In the genomic region with DNA sequence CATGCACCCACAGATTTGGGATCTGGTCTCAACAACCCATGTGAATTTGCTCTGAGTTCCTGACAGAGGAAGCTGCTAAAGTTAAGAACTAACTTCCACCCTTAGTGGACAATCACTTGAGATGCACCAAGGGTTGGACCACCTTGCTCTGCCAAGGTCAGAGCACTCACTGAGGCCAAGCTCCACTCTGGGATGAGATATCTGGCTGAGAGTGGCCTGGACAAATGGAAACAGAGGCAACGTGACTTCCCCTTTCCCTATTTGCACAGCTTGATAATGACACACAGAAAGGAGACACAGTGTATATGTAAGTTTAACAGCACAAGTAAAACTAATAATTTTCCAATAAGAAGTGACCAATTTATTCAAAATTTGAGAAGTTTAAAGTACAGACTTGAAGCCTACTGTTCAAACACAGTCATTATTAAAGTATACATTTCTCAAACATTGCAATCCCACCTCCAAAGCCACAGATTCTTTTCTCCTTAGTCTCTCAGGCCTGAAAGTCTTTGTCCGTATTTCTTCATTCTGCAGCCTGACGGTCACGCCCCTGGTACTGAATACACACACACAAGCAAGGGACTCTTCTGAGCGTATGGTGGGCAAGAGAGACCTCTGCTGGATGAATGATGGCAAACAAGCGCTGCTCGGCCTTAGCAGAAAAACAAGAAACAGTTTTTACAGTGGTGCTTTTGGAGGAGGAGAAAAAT, we compare ENCODE assay signal across 8 cellular contexts. TPM values are rescaled to one million over a fixed set of nuclear protein-coding genes. Genes with fewer than 3 reads are reported as not detected.
DNase-seq lines count a peak whose midpoint lies in the region; ATAC-seq and TF ChIP-seq lines count a peak whose summit lies in the region.

No MANE protein-coding gene starts in this region.

- no peaks in the 10 kb centered on the region for H3K36me3 ChIP-seq in KMS-11 (ENCODE audit: insufficient read depth)
- no peaks in the 10 kb centered on the region for H3K36me3 ChIP-seq in esophagus squamous epithelium

- no peaks in the 10 kb centered on the region for H3K9me3 Mint-ChIP-seq in nephron progenitor cell

- no peak overlapping the region for H3K4me3 ChIP-seq in KMS-11 (IDR thresholded peaks at IDR 0.05; ENCODE audit: insufficient read depth, low read depth, low read length)
- no peak overlapping the region for H3K4me3 ChIP-seq in esophagus squamous epithelium

- H3K4me1 ChIP-seq in KMS-11 (ENCODE audit: low read depth, poor library complexity, severe bottlenecking) (no peaks in the 10 kb centered on the region), esophagus squamous epithelium (peaks cover 0 to 5% (median 0%) of the 10 kb centered on the region in 3 donors)

- TF ChIP-seq CTCF in KMS-11 (conservative IDR thresholded peaks at IDR 0.05; ENCODE audit: low read depth, low read length): peak; percentile 69
- TF ChIP-seq CTCF in esophagus squamous epithelium (IDR thresholded peaks at IDR 0.05): peak; percentile 44 to 83 (median 75)
- peak; percentile 86 for TF ChIP-seq CTCF in nephron progenitor cell (IDR thresholded peaks at IDR 0.05)

- H3K4me3 Mint-ChIP-seq in nephron progenitor cell: no peak overlapping the region

- H3K4me1 Mint-ChIP-seq in nephron progenitor cell: peaks cover 48% of the 10 kb centered on the region

- TF ChIP-seq POLR2A in esophagus squamous epithelium (IDR thresholded peaks at IDR 0.05): no peak

- H3K27me3 ChIP-seq in KMS-11 (ENCODE audit: insufficient read depth, low read depth) (no peaks in the 10 kb centered on the region), esophagus squamous epithelium (peaks cover 0 to 3% (median 0%) of the 10 kb centered on the region in 4 donors)

- intact Hi-C loops in esophagus squamous epithelium (cut with DNase I): loop anchor here (5.0 kb wide), 1 partner anchor 630 kb away; no protein-coding TSS in a partner anchor

- H3K9ac ChIP-seq in KMS-11: no peak overlapping the region

- no peaks in the 10 kb centered on the region for H3K9me3 ChIP-seq in esophagus squamous epithelium

- H4K20me1 ChIP-seq in KMS-11 (ENCODE audit: insufficient read depth): no peaks in the 10 kb centered on the region

- H3K27me3 Mint-ChIP-seq in nephron progenitor cell (ENCODE audit: low read depth, poor library complexity): peaks cover 14% of the 10 kb centered on the region

- H2AFZ ChIP-seq in KMS-11 (ENCODE audit: low read depth): no peak overlapping the region

- H3K27ac ChIP-seq in KMS-11 (no peak overlapping the region), esophagus squamous epithelium (no peak overlapping the region)

- peak; percentile 67 for ATAC-seq in GM21737 (IDR thresholded peaks at IDR 0.05; ENCODE audit: unreplicated experiment)

- DNase-seq in DMS79 (lab: John Stamatoyannopoulos, UW) (peak; percentile 93), OCI-M2 (lab: John Stamatoyannopoulos, UW; ENCODE audit: unreplicated experiment) (peak; percentile 50), activated T-cell treated with anti-CD3 and anti-CD28 coated beads for 24 hours (ENCODE audit: low read depth) (peak; percentile 30), esophagus squamous epithelium (lab: John Stamatoyannopoulos, UW) (peak; percentile 11), nephron progenitor cell (peak; percentile 69), superior temporal gyrus (ENCODE audit: extremely low spot score) (peak; percentile 90)

- H3K27ac Mint-ChIP-seq in nephron progenitor cell: no peak overlapping the region

- H3K79me2 ChIP-seq in KMS-11 (ENCODE audit: insufficient read depth, low read depth): no peaks in the 10 kb centered on the region

- H3K36me3 Mint-ChIP-seq in nephron progenitor cell (ENCODE audit: low read depth): no peaks in the 10 kb centered on the region

- H3K4me2 ChIP-seq in KMS-11: no peak overlapping the region

- 8 to 11% methylated on average over 7 of the region's 7 CpGs for WGBS in esophagus squamous epithelium, 2 donors

RNA-seq across cellular contexts. Expression of a gene that starts 28.6 kb away (rescaled TPM):
- total RNA-seq in esophagus squamous epithelium: 10 to 100 TPM; 18.5 to 35.9 (median 26.3) TPM

Comparison
In these comparisons a context has a peak if more than half of its experiments do, and no peak if none do; other contexts are left out.
1. DNase-seq: peak in every context shown above with its lines; median percentile 93 in DMS79; 90 in superior temporal gyrus; 69 in nephron progenitor cell; 50 in OCI-M2; 30 in activated T-cell treated with anti-CD3 and anti-CD28 coated beads for 24 hours; 11 in esophagus squamous epithelium.